13 cellular contexts compared by ENCODE assay signal in genomic region chr2:33273479-33273878, GRCh38.
DNase-seq lines count a peak whose midpoint lies in the region; ATAC-seq and TF ChIP-seq lines count a peak whose summit lies in the region.
"Had no signal": no experiment of that assay in that cellular context is flagged by ENCODE, and none has a peak within 500 bp of the region (broad histone marks: within the 10 kb centered on the region; RNA-seq: fewer than 3 reads in every experiment).

No MANE protein-coding gene starts in this region.

- peaks cover 2% of the 10 kb centered on the region; the same call in 1 of the 2 replicates for H3K36me3 ChIP-seq in PC-3 (ENCODE audit: low read depth, low read length)
- peaks cover 66% of the 10 kb centered on the region for H3K36me3 ChIP-seq in brain microvascular endothelial cell (replicated peaks)
- H3K36me3 ChIP-seq in osteoblast (ENCODE audit: insufficient read depth, low read length), result peaks cover 59% of the 10 kb centered on the region
- H3K36me3 ChIP-seq in right atrium auricular region, result peaks cover 49% of the 10 kb centered on the region
- H3K36me3 ChIP-seq: HAP-1 had no signal

- POLR2A ChIA-PET in PC-3 (lab: Charles Lee; ENCODE audit: unreplicated experiment), result no interaction called here

- DNase-seq in PC-3 (no peak), brain microvascular endothelial cell (no peak), osteoblast (ENCODE audit: insufficient read length, low spot score, missing footprints) (no peak), iPS-NIHi7 (ENCODE audit: extremely low spot score) (no peak), right atrium auricular region (ENCODE audit: low spot score) (no peak), MV-4-11 (lab: John Stamatoyannopoulos, UW) (no peak), chondrocyte (ENCODE audit: low spot score) (no peak)
- DNase-seq: AML-193; Caco-2; CD4-positive, alpha-beta T cell; GM23248 had no signal

- in situ Hi-C loops in brain microvascular endothelial cell (cut with HindIII; ENCODE audit: low pct_ligation_motif_present, low sequenced_read_pairs), result no loop called here

- H3K9me2 ChIP-seq in PC-3 (replicated peaks; ENCODE audit: low read length), result no peaks in the 10 kb centered on the region

- CTCF ChIA-PET in PC-3 (lab: Charles Lee), result no interaction called here

- intact Hi-C loops in PC-3 (cut with micrococcal nuclease), result loop anchor here (5.0 to 10.0 kb wide), 4 partner anchors 116 to 501 kb away; partner anchors contain the start of genes FAM98A and LTBP1

- H4K20me1 ChIP-seq in PC-3 (ENCODE audit: low read length), result no peaks in the 10 kb centered on the region
- H4K20me1 ChIP-seq in osteoblast (ENCODE audit: insufficient read depth, low read length), result no peaks in the 10 kb centered on the region

- no peak overlapping the region for H3K4me3 ChIP-seq in PC-3 (ENCODE audit: low read length)
- no peak overlapping the region for H3K4me3 ChIP-seq in brain microvascular endothelial cell (ENCODE audit: low read depth, low read length)
- H3K4me3 ChIP-seq in osteoblast (ENCODE audit: insufficient read depth, low read length), result no peak overlapping the region
- H3K4me3 ChIP-seq in right atrium auricular region, result no peak overlapping the region
- H3K4me3 ChIP-seq: GM23248, HAP-1 had no signal

- H3K27ac ChIP-seq in PC-3 (ENCODE audit: low read length) (peak overlapping the region; percentile 99), brain microvascular endothelial cell (peak overlapping the region; percentile 95), osteoblast (ENCODE audit: low read depth, low read length) (peak overlapping the region; percentile 36), right atrium auricular region (no peak overlapping the region)
- H3K27ac ChIP-seq: C4-2B, GM23248 had no signal

- no peaks in the 10 kb centered on the region for H3F3A ChIP-seq in PC-3 (ENCODE audit: low read length, unreplicated experiment)

- peaks cover 66% of the 10 kb centered on the region for H3K4me1 Mint-ChIP-seq in chondrocyte (ENCODE audit: low read depth)

- ATAC-seq in PC-3, result no peak

- no peaks in the 10 kb centered on the region for H3K27me3 ChIP-seq in PC-3 (ENCODE audit: low read length)
- H3K27me3 ChIP-seq in brain microvascular endothelial cell (replicated peaks), result no peaks in the 10 kb centered on the region
- no peaks in the 10 kb centered on the region for H3K27me3 ChIP-seq in osteoblast (ENCODE audit: insufficient read depth, low read length)
- H3K27me3 ChIP-seq in right atrium auricular region, result no peaks in the 10 kb centered on the region

- H3K4me1 ChIP-seq in PC-3 (ENCODE audit: insufficient read depth, low read length), result peaks cover 40% of the 10 kb centered on the region
- peaks cover 26% of the 10 kb centered on the region for H3K4me1 ChIP-seq in osteoblast (ENCODE audit: insufficient read depth, low read length)
- peaks cover 0 to under 1% of the 10 kb centered on the region in 2 donors for H3K4me1 ChIP-seq in right atrium auricular region
- H3K4me1 ChIP-seq: HAP-1 had no signal

- H3K9me3 Mint-ChIP-seq in chondrocyte (ENCODE audit: low read depth), result no peaks in the 10 kb centered on the region
- H3K9me3 Mint-ChIP-seq: CD4-positive, alpha-beta T cell had no signal

- H3K4me2 ChIP-seq in PC-3 (ENCODE audit: low read length) (no peak overlapping the region), osteoblast (ENCODE audit: insufficient read depth, low read length) (no peak overlapping the region)

- H3K79me2 ChIP-seq in PC-3 (ENCODE audit: low read length), result no peaks in the 10 kb centered on the region
- no peaks in the 10 kb centered on the region for H3K79me2 ChIP-seq in osteoblast (ENCODE audit: insufficient read depth, low read length)

- no TSS peak for BruUV-seq in PC-3 (replicated peaks; lab: Mats Ljungman, UMichigan)

- TF ChIP-seq CTCF in PC-3 (conservative IDR thresholded peaks at IDR 0.05; ENCODE audit: low read depth, low read length) (no peak), brain microvascular endothelial cell (IDR thresholded peaks at IDR 0.05; ENCODE audit: low read depth, low read length, missing control alignments) (no peak), osteoblast (IDR thresholded peaks at IDR 0.05; ENCODE audit: extremely low read depth, low read depth, low read length) (no peak), right atrium auricular region (IDR thresholded peaks at IDR 0.05) (no peak), chondrocyte (IDR thresholded peaks at IDR 0.05) (no peak)

- no peaks in the 10 kb centered on the region for H3K27me3 Mint-ChIP-seq in chondrocyte (ENCODE audit: low read depth)
- H3K27me3 Mint-ChIP-seq: CD4-positive, alpha-beta T cell had no signal

- no peak overlapping the region for H3K27ac Mint-ChIP-seq in chondrocyte (ENCODE audit: unreplicated experiment)
- H3K27ac Mint-ChIP-seq: CD4-positive, alpha-beta T cell had no signal

- H2AFZ ChIP-seq in PC-3 (ENCODE audit: low read length) (no peak overlapping the region), osteoblast (ENCODE audit: low read length) (no peak overlapping the region)
- H2AFZ ChIP-seq: GM23248 had no signal

- no peak overlapping the region for H3K4me3 Mint-ChIP-seq in chondrocyte (ENCODE audit: unreplicated experiment)
- H3K4me3 Mint-ChIP-seq: CD4-positive, alpha-beta T cell had no signal

- H3K9ac ChIP-seq in PC-3 (ENCODE audit: low read length), result peak overlapping the region; percentile 84
- H3K9ac ChIP-seq: GM23248 had no signal

- H3K36me3 Mint-ChIP-seq in chondrocyte (ENCODE audit: low read depth), result peaks cover 47% of the 10 kb centered on the region

- H3K9me3 ChIP-seq in PC-3 (ENCODE audit: low read length), result no peaks in the 10 kb centered on the region
- H3K9me3 ChIP-seq in osteoblast (ENCODE audit: low read depth, low read length), result no peaks in the 10 kb centered on the region
- H3K9me3 ChIP-seq in right atrium auricular region, result no peaks in the 10 kb centered on the region
- H3K9me3 ChIP-seq: Caco-2, HAP-1 had no signal

Comparison
In these comparisons a context has a peak if more than half of its experiments do, and no peak if none do; other contexts are left out.
1. H3K27ac ChIP-seq: peak in PC-3 (single experiment), brain microvascular endothelial cell (single experiment) and osteoblast (single experiment); none in right atrium auricular region (0 of 2).